ENCODE assay signal across 9 cellular contexts in genomic region chr12:108193922-108194321, GRCh38.
DNase-seq lines count a peak whose midpoint lies in the region; ATAC-seq and TF ChIP-seq lines count a peak whose summit lies in the region.
"Had no signal": no experiment of that assay in that cellular context is flagged by ENCODE, and none has a peak within 500 bp of the region (broad histone marks: within the 10 kb centered on the region; RNA-seq: fewer than 3 reads in every experiment).

No MANE protein-coding gene starts in this region.

- ATAC-seq in HG02970 (IDR thresholded peaks at IDR 0.05; ENCODE audit: low FRiP score, unreplicated experiment) (no peak), GM21717 (IDR thresholded peaks at IDR 0.05; ENCODE audit: unreplicated experiment) (no peak)
- ATAC-seq: activated naive CD4-positive, alpha-beta T cell treated with anti-CD3 and anti-CD28 coated beads, Interleukin-2, amount 50 U/mL, for 72 hours had no signal

- peak; percentile 88 for TF ChIP-seq CTCF in VCaP (conservative IDR thresholded peaks at IDR 0.05)

- DNase-seq in activated CD4-positive, alpha-beta T cell treated with anti-CD3 and anti-CD28 coated beads for 4 hours, result peak; percentile 5
- DNase-seq in activated CD4-positive, alpha-beta T cell treated with anti-CD3 and anti-CD28 coated beads for 1 hour, result no peak
- DNase-seq in HuH-7.5 (ENCODE audit: low spot score) (peak; percentile 44), globus pallidus (ENCODE audit: low spot score) (peak; percentile 14), superior temporal gyrus (ENCODE audit: extremely low spot score) (peak; percentile 66)

- H3K27ac ChIP-seq in VCaP, result no peak overlapping the region
